11 cellular contexts compared by ENCODE assay signal in the genomic region with DNA sequence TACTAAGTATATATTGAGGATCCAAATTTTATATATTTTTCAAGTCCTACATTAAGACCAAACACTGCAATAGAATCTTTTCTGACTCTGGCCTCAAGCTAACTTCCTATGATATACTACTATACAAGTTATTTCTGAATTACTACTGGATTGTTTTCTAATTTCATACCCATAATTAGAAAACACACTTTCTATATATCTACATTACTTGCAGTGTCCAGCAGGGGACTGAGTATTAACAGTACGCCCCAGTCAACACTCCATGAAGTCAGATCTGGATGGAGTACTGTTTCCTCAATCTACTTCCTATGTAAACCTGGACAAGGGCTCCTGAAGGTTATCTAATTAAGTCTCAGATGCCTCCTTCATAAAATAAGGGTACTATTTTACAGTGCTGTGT.
A peak's percentile ranks its signal among the peaks of the same experiment; 100 is the strongest.
DNase-seq lines count a peak whose midpoint lies in the region; ATAC-seq and TF ChIP-seq lines count a peak whose summit lies in the region.
"Had no signal": no experiment of that assay in that cellular context is flagged by ENCODE, and none has a peak within 500 bp of the region (broad histone marks: within the 10 kb centered on the region; RNA-seq: fewer than 3 reads in every experiment).

No MANE protein-coding gene starts in this region.

- no peak overlapping the region for H3K27ac ChIP-seq in AG04450 (ENCODE audit: low read depth, low read length)
- H3K27ac ChIP-seq: heart left ventricle had no signal

- H3K4me3 ChIP-seq in AG04450 (ENCODE audit: low read depth, low read length), result no peak overlapping the region
- no peak overlapping the region for H3K4me3 ChIP-seq in fibroblast of villous mesenchyme (ENCODE audit: low read depth, low read length)
- H3K4me3 ChIP-seq: heart left ventricle had no signal

- DNase-seq in AG04450 (ENCODE audit: low read depth, low spot score) (no peak), RPMI8226 (peak; percentile 10), fibroblast of villous mesenchyme (ENCODE audit: low read depth) (peak; percentile 7), 8988T (no peak)
- DNase-seq in stimulated activated CD4-positive, alpha-beta T cell treated with anti-CD3 and anti-CD28 coated beads, Interleukin-4, amount 100 ng/mL, for 24 hours, result no peak
- DNase-seq: activated CD4-positive, alpha-beta T cell treated with anti-CD3 and anti-CD28 coated beads, Interleukin-2, amount 10 ng/mL, durations not matched to agents 7 days and 5 days; anterior cingulate cortex; heart left ventricle had no signal

- TF ChIP-seq CTCF in AG04450 (IDR thresholded peaks at IDR 0.05; ENCODE audit: low read depth, low read length) (peak; percentile 49), GM12873 (IDR thresholded peaks at IDR 0.05; ENCODE audit: insufficient read depth, low read depth, low read length, missing control alignments) (peak; percentile 31), fibroblast of villous mesenchyme (IDR thresholded peaks at IDR 0.05; ENCODE audit: insufficient read depth, low read depth, low read length) (peak; percentile 52)

- ATAC-seq in HG03175 (IDR thresholded peaks at IDR 0.05; ENCODE audit: unreplicated experiment) (no peak), HG02840 (IDR thresholded peaks at IDR 0.05; ENCODE audit: low FRiP score, unreplicated experiment) (no peak)
- ATAC-seq: heart left ventricle had no signal

- CTCF ChIA-PET in AG04450 (lab: Charles Lee), result interaction anchor here (0.7 to 1.3 kb wide), 2 partner anchors 13 to 18 kb away, joined by 3 to 4 read pairs; no protein-coding TSS in a partner anchor

- POLR2A ChIA-PET in AG04450 (lab: Yijun Ruan, JAX), result no interaction called here

- H3K9me3 ChIP-seq in AG04450 (ENCODE audit: control insufficient read depth, insufficient read depth, low read length), result no peaks in the 10 kb centered on the region
- H3K9me3 ChIP-seq: heart left ventricle had no signal

- H3K27me3 ChIP-seq in AG04450 (ENCODE audit: control insufficient read depth, insufficient read depth, low read length), result no peaks in the 10 kb centered on the region
- H3K27me3 ChIP-seq: heart left ventricle had no signal

Comparison
In these comparisons a context has a peak if more than half of its experiments do, and no peak if none do; other contexts are left out.
1. DNase-seq: peak in RPMI8226 (single experiment) and fibroblast of villous mesenchyme (single experiment); none in AG04450 (single experiment), 8988T (single experiment) and stimulated activated CD4-positive, alpha-beta T cell treated with anti-CD3 and anti-CD28 coated beads, Interleukin-4, amount 100 ng/mL, for 24 hours (single experiment).
2. Peak in every context shown above with its lines, with median percentiles within 50 percentile points of each other: CTCF ChIP-seq.